ENCODE assay signal across 25 cellular contexts in the genomic region with DNA sequence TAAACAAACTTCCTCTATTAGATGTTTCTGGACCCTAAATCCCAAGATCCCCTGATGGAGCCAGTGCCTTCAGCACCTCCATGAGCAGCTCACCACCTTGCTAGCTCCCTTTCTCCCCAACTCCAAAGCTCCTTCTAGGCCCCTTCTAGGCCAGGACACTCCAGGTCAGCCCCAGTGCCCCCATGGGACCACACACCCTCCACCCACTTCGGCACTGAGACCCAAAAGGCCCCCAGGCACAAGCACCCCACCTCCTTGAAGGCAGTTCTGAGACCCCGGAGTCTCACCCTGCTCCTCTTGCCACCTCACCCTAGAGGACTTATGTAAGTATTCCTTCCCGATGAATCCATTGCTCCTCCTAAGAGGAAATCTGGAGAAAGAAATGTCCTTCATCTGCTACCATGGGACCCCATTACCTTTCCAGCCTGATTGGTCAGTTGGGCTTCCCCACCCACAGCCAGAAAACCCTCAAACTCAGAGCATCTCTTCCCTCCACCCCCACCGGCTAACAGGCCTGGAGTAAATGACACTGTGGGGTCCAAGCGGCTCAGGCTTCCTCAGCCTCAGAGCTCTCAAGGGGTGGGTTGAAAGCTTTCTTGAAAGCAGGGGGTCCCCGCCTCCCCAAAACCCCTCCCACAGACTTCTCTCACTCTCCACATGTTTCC. TPM values are rescaled to one million over a fixed set of nuclear protein-coding genes. Genes with fewer than 3 reads are reported as not detected.
A peak's percentile ranks its signal among the peaks of the same experiment; 100 is the strongest.
DNase-seq lines count a peak whose midpoint lies in the region; ATAC-seq, FAIRE-seq and TF ChIP-seq lines count a peak whose summit lies in the region.
"Had no signal": no experiment of that assay in that cellular context is flagged by ENCODE, and none has a peak within 500 bp of the region (broad histone marks: within the 10 kb centered on the region; RNA-seq: fewer than 3 reads in every experiment).

No MANE protein-coding gene starts in this region.

- no peak overlapping the region for H4K5ac ChIP-seq in H1 (ENCODE audit: insufficient read length, low read depth, low read length)

- H2AK5ac ChIP-seq in H1 (ENCODE audit: low read depth, low read length) (no peak overlapping the region), neuronal stem cell (ENCODE audit: low read depth, low read length) (peak overlapping the region; percentile 67)

- H2AFZ ChIP-seq in H1 (ENCODE audit: low read length) (no peak overlapping the region), neuronal stem cell (ENCODE audit: low read length) (peak overlapping the region; percentile 92)

- TF ChIP-seq EP300 in H1 (IDR thresholded peaks at IDR 0.05; ENCODE audit: borderline replicate concordance in 1 of 2, low read depth in 2 of 2, low read length in 2 of 2) = no peak

- H3K27me3 ChIP-seq in H1 (replicated peaks in 1 of 4; ENCODE audit: control insufficient read depth in 3 of 4, extremely low read depth in 1 of 4, insufficient read depth in 3 of 4, low read length in 3 of 4) (no peaks in the 10 kb centered on the region), neuronal stem cell (ENCODE audit: control insufficient read depth in 3 of 3, insufficient read depth in 3 of 3, low read depth in 1 of 3, low read length in 3 of 3) (peaks cover 0 to 5% (median 2%) of the 10 kb centered on the region in 3 experiments), tibial artery (no peaks in the 10 kb centered on the region)

- no peak overlapping the region for H3K4me3 Mint-ChIP-seq in activated CD4-positive, alpha-beta memory T cell treated with anti-CD3 and anti-CD28 coated beads for 36 hours
- H3K4me3 Mint-ChIP-seq in activated CD4-positive, alpha-beta memory T cell treated with anti-CD3 and anti-CD28 coated beads, Interleukin-2, amount 10 ng/mL, durations not matched to agents 7 days and 5 days = no peak overlapping the region

- TF ChIP-seq POLR2A in H1 (IDR thresholded peaks at IDR 0.05; ENCODE audit: control extremely low read depth in 1 of 2, low read depth in 2 of 2, low read length in 2 of 2) = no peak

- H3K4ac ChIP-seq in H1 (replicated peaks; ENCODE audit: insufficient read length, low read depth, low read length) (no peak overlapping the region), neuronal stem cell (ENCODE audit: low read length) (no peak overlapping the region)

- TF ChIP-seq CTCF in H1 (IDR thresholded peaks at IDR 0.05; ENCODE audit: control extremely low read depth in 1 of 3, insufficient read depth in 1 of 3, low read depth in 1 of 3, low read length in 3 of 3) (no peak), tibial artery (IDR thresholded peaks at IDR 0.05) (no peak)

- H3K56ac ChIP-seq in H1 (replicated peaks; ENCODE audit: insufficient read length, low read depth, low read length) = no peak overlapping the region

- DNase-seq in activated CD4-positive, alpha-beta memory T cell treated with anti-CD3 and anti-CD28 coated beads for 36 hours = peak; percentile 3
- no peak for DNase-seq in activated CD4-positive, alpha-beta memory T cell treated with anti-CD3 and anti-CD28 coated beads, Interleukin-2, amount 10 ng/mL, durations not matched to agents 7 days and 5 days
- no peak for DNase-seq in H1 (ENCODE audit: low read depth in 1 of 2, low spot score in 2 of 2)
- DNase-seq in neuronal stem cell (ENCODE audit: low spot score) = no peak
- DNase-seq in tibial artery = no peak
- no peak for DNase-seq in amygdala (lab: John Stamatoyannopoulos, UW)
- no peak for DNase-seq in stimulated activated CD4-positive, alpha-beta T cell treated with anti-CD3 and anti-CD28 coated beads, Interleukin-1b, Interleukin-23, amount 100 ng/mL, for 48 hours
- DNase-seq: activated CD4-positive, CD25-positive, alpha-beta regulatory T cell treated with anti-CD3 and anti-CD28 coated beads, Interleukin-2, amount 50 U/mL, for 72 hours; activated naive CD4-positive, alpha-beta T cell treated with anti-CD3 and anti-CD28 coated beads, Interleukin-2, amount 50 U/mL, for 16 hours; AML-193; cerebellar nuclear complex; DMS53; erythroblast; lower lobe of right lung; NCI-H1105; NCI-H2029 treated with DMSO at 0.1 percent for 48 hours; NCI-H345; occipital lobe; SIG-M5 had no signal

- no peak overlapping the region for H4K91ac ChIP-seq in H1 (replicated peaks; ENCODE audit: insufficient read length, low read length)
- no peak overlapping the region for H4K91ac ChIP-seq in neuronal stem cell (ENCODE audit: low read depth, low read length, poor library complexity)

- H2BK20ac ChIP-seq in H1 (ENCODE audit: low read length) = no peak overlapping the region

- ATAC-seq in HG03135 (IDR thresholded peaks at IDR 0.05; ENCODE audit: unreplicated experiment) = no peak
- ATAC-seq: lower lobe of right lung had no signal

- H3K4me3 ChIP-seq in H1 (ENCODE audit: extremely low read depth in 1 of 4, insufficient read depth in 2 of 4, low read depth in 3 of 4, low read length in 4 of 4) = no peak overlapping the region
- no peak overlapping the region for H3K4me3 ChIP-seq in neuronal stem cell (ENCODE audit: low read length in 2 of 2)
- H3K4me3 ChIP-seq in tibial artery = no peak overlapping the region
- H3K4me3 ChIP-seq: lower lobe of right lung, suprapubic skin had no signal

- H4K20me1 ChIP-seq in H1 (replicated peaks in 1 of 2; ENCODE audit: control insufficient read depth in 1 of 2, insufficient read depth in 2 of 2, low read length in 2 of 2) = no peaks in the 10 kb centered on the region

- 88% methylated on average over 6 of the region's 6 CpGs; no CpG with 5 or more reads in 1 of the 2 experiments for WGBS in H1 (ENCODE audit: extremely low coverage in 1 of 2, insufficient coverage in 1 of 2, insufficient read length in 1 of 2, insufficient replicate concordance in 2 of 2, low coverage in 1 of 2, low lambda C conversion rate in 2 of 2, missing lambda C conversion rate in 1 of 2), 2 experiments
- WGBS in neuronal stem cell (ENCODE audit: extremely low coverage in 2 of 2, insufficient read length in 2 of 2, insufficient replicate concordance in 1 of 2), 2 donors = no CpG with 5 or more reads among the region's 6 CpGs

- H3K23ac ChIP-seq in H1 (ENCODE audit: insufficient read length) (no peak overlapping the region), neuronal stem cell (ENCODE audit: low read depth, low read length, poor library complexity) (no peak overlapping the region)

- H2BK15ac ChIP-seq in H1 (ENCODE audit: low read length) (no peak overlapping the region), neuronal stem cell (ENCODE audit: low read length) (peak overlapping the region; percentile 83)

- H3K36me3 ChIP-seq in H1 (ENCODE audit: control insufficient read depth in 2 of 4, insufficient read depth in 4 of 4, low read length in 3 of 4) (no peaks in the 10 kb centered on the region), neuronal stem cell (replicated peaks in 1 of 2; ENCODE audit: control insufficient read depth in 2 of 2, insufficient read depth in 2 of 2, low read length in 2 of 2) (no peaks in the 10 kb centered on the region), tibial artery (no peaks in the 10 kb centered on the region)
- H3K36me3 ChIP-seq: lower lobe of right lung, suprapubic skin had no signal

- POLR2A ChIA-PET in activated CD4-positive, alpha-beta memory T cell treated with anti-CD3 and anti-CD28 coated beads for 36 hours (lab: Charles Lee) = no interaction called here
- POLR2A ChIA-PET in activated CD4-positive, alpha-beta memory T cell treated with anti-CD3 and anti-CD28 coated beads, Interleukin-2, amount 10 ng/mL, durations not matched to agents 7 days and 5 days (lab: Charles Lee) = no interaction called here
- POLR2A ChIA-PET in H1 (lab: Charles Lee; ENCODE audit: partially characterized antibody) = interaction anchor here (0.7 to 1.9 kb wide), 4 partner anchors 9 to 17 kb away, joined by 3 to 6 read pairs (median 6); no protein-coding TSS in a partner anchor

- H3K18ac ChIP-seq in H1 (ENCODE audit: extremely low read depth, low read length) (no peak overlapping the region), neuronal stem cell (ENCODE audit: low read length) (no peak overlapping the region)

- H2BK120ac ChIP-seq in H1 (replicated peaks; ENCODE audit: low read depth, low read length) = no peak overlapping the region
- no peak overlapping the region for H2BK120ac ChIP-seq in neuronal stem cell (ENCODE audit: low read depth, low read length)

- TF ChIP-seq RAD21 in H1 (IDR thresholded peaks at IDR 0.05 in 1 of 2, conservative IDR thresholded peaks at IDR 0.05 in 1 of 2; ENCODE audit: low read depth in 2 of 2, low read length in 2 of 2) = no peak

- no peak overlapping the region for H4K8ac ChIP-seq in H1 (ENCODE audit: extremely low read depth, insufficient read depth, low read length)
- H4K8ac ChIP-seq in neuronal stem cell (ENCODE audit: low read depth, low read length) = no peak overlapping the region

- H3K9me3 Mint-ChIP-seq in activated CD4-positive, alpha-beta memory T cell treated with anti-CD3 and anti-CD28 coated beads for 36 hours = no peaks in the 10 kb centered on the region
- H3K9me3 Mint-ChIP-seq in activated CD4-positive, alpha-beta memory T cell treated with anti-CD3 and anti-CD28 coated beads, Interleukin-2, amount 10 ng/mL, durations not matched to agents 7 days and 5 days = no peaks in the 10 kb centered on the region

- no peaks in the 10 kb centered on the region for H3K4me1 Mint-ChIP-seq in activated CD4-positive, alpha-beta memory T cell treated with anti-CD3 and anti-CD28 coated beads for 36 hours (ENCODE audit: low read depth)
- H3K4me1 Mint-ChIP-seq in activated CD4-positive, alpha-beta memory T cell treated with anti-CD3 and anti-CD28 coated beads, Interleukin-2, amount 10 ng/mL, durations not matched to agents 7 days and 5 days = no peaks in the 10 kb centered on the region

- CTCF ChIA-PET in activated CD4-positive, alpha-beta memory T cell treated with anti-CD3 and anti-CD28 coated beads for 36 hours (lab: Charles Lee) = no interaction called here
- CTCF ChIA-PET in activated CD4-positive, alpha-beta memory T cell treated with anti-CD3 and anti-CD28 coated beads, Interleukin-2, amount 10 ng/mL, durations not matched to agents 7 days and 5 days (lab: Charles Lee) = interaction anchor here (1.3 kb wide), 1 partner anchor 12 kb away, joined by 3 read pairs; no protein-coding TSS in a partner anchor
- CTCF ChIA-PET in H1 (lab: Charles Lee; ENCODE audit: partially characterized antibody) = interaction anchor here (0.6 to 3.3 kb wide), 10 partner anchors 8 to 184 kb away, joined by 3 to 17 read pairs (median 3); no protein-coding TSS in a partner anchor

- intact Hi-C loops in activated CD4-positive, alpha-beta memory T cell treated with anti-CD3 and anti-CD28 coated beads for 36 hours (cut with micrococcal nuclease) = no loop called here
- intact Hi-C loops in tibial artery (cut with DNase I; ENCODE audit: low total_unique reads) = no loop called here

- H3K9me3 ChIP-seq in H1 (ENCODE audit: insufficient read depth in 2 of 2, low read depth in 1 of 2, low read length in 1 of 2) (no peaks in the 10 kb centered on the region), neuronal stem cell (replicated peaks in 1 of 2; ENCODE audit: control insufficient read depth in 2 of 2, insufficient read depth in 1 of 2, low read depth in 1 of 2, low read length in 2 of 2) (no peaks in the 10 kb centered on the region), tibial artery (no peaks in the 10 kb centered on the region)
- H3K9me3 ChIP-seq: lower lobe of right lung, suprapubic skin had no signal

- no peak for FAIRE-seq in H1 (lab: Jason Lieb, UNC)
- FAIRE-seq: GM12891, GM19239, keratinocyte had no signal

- H3K79me1 ChIP-seq in H1 (ENCODE audit: low read depth, low read length) = no peaks in the 10 kb centered on the region
- H3K79me1 ChIP-seq in neuronal stem cell (ENCODE audit: low read depth, low read length) = no peaks in the 10 kb centered on the region

- peak overlapping the region; percentile 60; the same call in 1 of the 2 replicates for H2BK12ac ChIP-seq in H1 (ENCODE audit: low read depth, low read length)
- no peak overlapping the region for H2BK12ac ChIP-seq in neuronal stem cell (ENCODE audit: low read length)

- peaks cover 21% of the 10 kb centered on the region for H3K27me3 Mint-ChIP-seq in activated CD4-positive, alpha-beta memory T cell treated with anti-CD3 and anti-CD28 coated beads for 36 hours
- peaks cover 19% of the 10 kb centered on the region for H3K27me3 Mint-ChIP-seq in activated CD4-positive, alpha-beta memory T cell treated with anti-CD3 and anti-CD28 coated beads, Interleukin-2, amount 10 ng/mL, durations not matched to agents 7 days and 5 days

- H3K79me2 ChIP-seq in H1 (ENCODE audit: control insufficient read depth in 1 of 2, insufficient read depth in 2 of 2, low read length in 2 of 2) = no peaks in the 10 kb centered on the region

- H3K9ac ChIP-seq in H1 (replicated peaks in 1 of 4; ENCODE audit: extremely low read depth in 1 of 4, low read depth in 3 of 4, low read length in 3 of 4) (no peak overlapping the region; a peak in 1 of 7 replicates), neuronal stem cell (ENCODE audit: low read depth, low read length, poor library complexity) (no peak overlapping the region)

- no peaks in the 10 kb centered on the region for H3K23me2 ChIP-seq in H1 (ENCODE audit: low read depth, low read length)

- no peak overlapping the region for H3K27ac Mint-ChIP-seq in activated CD4-positive, alpha-beta memory T cell treated with anti-CD3 and anti-CD28 coated beads for 36 hours
- H3K27ac Mint-ChIP-seq in activated CD4-positive, alpha-beta memory T cell treated with anti-CD3 and anti-CD28 coated beads, Interleukin-2, amount 10 ng/mL, durations not matched to agents 7 days and 5 days = no peak overlapping the region

- H2BK5ac ChIP-seq in H1 (ENCODE audit: low read depth, low read length) = peak overlapping the region; percentile 92; the same call in 1 of the 2 replicates
- H2BK5ac ChIP-seq in neuronal stem cell (ENCODE audit: low read length) = no peak overlapping the region

- H3K4me1 ChIP-seq in H1 (replicated peaks in 1 of 4; ENCODE audit: control insufficient read depth in 3 of 4, insufficient read depth in 4 of 4, low read length in 3 of 4) = peaks cover 0 to 16% (median 10%) of the 10 kb centered on the region in 4 experiments; a peak in 6 of 7 replicates
- H3K4me1 ChIP-seq in neuronal stem cell (ENCODE audit: control insufficient read depth in 2 of 2, insufficient read depth in 1 of 2, low read depth in 1 of 2, low read length in 2 of 2) = peaks cover 6 to 11% of the 10 kb centered on the region in 2 donors
- H3K4me1 ChIP-seq in tibial artery = peaks cover 0 to 91% (median 64%) of the 10 kb centered on the region in 4 donors

- H3K14ac ChIP-seq in H1 (ENCODE audit: insufficient read length) (no peak overlapping the region), neuronal stem cell (ENCODE audit: low read length) (no peak overlapping the region)

- no peak overlapping the region for H3K4me2 ChIP-seq in H1 (ENCODE audit: insufficient read depth in 1 of 2, low read depth in 2 of 2, low read length in 2 of 2)
- no peak overlapping the region for H3K4me2 ChIP-seq in neuronal stem cell (ENCODE audit: insufficient read depth, low read length, poor library complexity, severe bottlenecking)

- H3K27ac ChIP-seq in H1 (ENCODE audit: low read depth, low read length) (no peak overlapping the region), neuronal stem cell (replicated peaks; ENCODE audit: low read length) (no peak overlapping the region), tibial artery (peak overlapping the region; percentile 98 to 99)
- H3K27ac ChIP-seq: 22Rv1 had no signal

- no peaks in the 10 kb centered on the region for H3K36me3 Mint-ChIP-seq in activated CD4-positive, alpha-beta memory T cell treated with anti-CD3 and anti-CD28 coated beads for 36 hours
- no peaks in the 10 kb centered on the region for H3K36me3 Mint-ChIP-seq in activated CD4-positive, alpha-beta memory T cell treated with anti-CD3 and anti-CD28 coated beads, Interleukin-2, amount 10 ng/mL, durations not matched to agents 7 days and 5 days (ENCODE audit: low read depth)

RNA-seq across cellular contexts. Expression of a gene that starts 9.8 kb away (rescaled TPM):
- 1 to 10 TPM; 3.0 TPM for total RNA-seq in activated CD4-positive, alpha-beta memory T cell treated with anti-CD3 and anti-CD28 coated beads for 36 hours
- under 1 TPM; 0.50 to 0.55 TPM for total RNA-seq in activated CD4-positive, alpha-beta memory T cell treated with anti-CD3 and anti-CD28 coated beads, Interleukin-2, amount 10 ng/mL, durations not matched to agents 7 days and 5 days
- total RNA-seq in H1 (2021; fragmentation: NEBNext Ultra II Directional; extraction: Animal tissue kit (Norgen Biotek cat#: 25700)) = 33.0 and 36.1 TPM in 2 replicates
- polyA plus RNA-seq in H1 (2011; rRNA removed) = 17.6 and 23.2 TPM in 2 replicates
- 33.4 TPM for polyA plus RNA-seq in H1 (2011; cell fraction: cytosol; rRNA removed)
- polyA plus RNA-seq in H1 (2011; cell fraction: nucleus; rRNA removed) = 36.4 TPM
- 21.9 to 31.6 TPM (median 26.4 TPM) in 4 replicates for polyA plus RNA-seq in H1 (2012, experiment 1 of 2)
- polyA plus RNA-seq in H1 (2012, experiment 2 of 2) = 10.4 TPM
- polyA plus RNA-seq in H1 (2013, experiment 1 of 2) = 18.3 TPM
- polyA plus RNA-seq in H1 (2013, experiment 2 of 2) = 18.4 TPM
- polyA minus RNA-seq in H1 (2011; rRNA and poly(A)+ RNA removed) = 65.7 and 72.1 TPM in 2 replicates
- polyA minus RNA-seq in H1 (2011; cell fraction: cytosol; rRNA and poly(A)+ RNA removed) = 23.5 TPM
- 48.2 TPM for polyA minus RNA-seq in H1 (2011; cell fraction: nucleus; rRNA and poly(A)+ RNA removed)
- polyA plus RNA-seq in neuronal stem cell (2013, experiment 1 of 2) = 24.2 TPM
- polyA plus RNA-seq in neuronal stem cell (2013, experiment 2 of 2) = 22.8 TPM

Comparison
In these comparisons a context has a peak if more than half of its experiments do, and no peak if none do; other contexts are left out.
1. H3K27ac ChIP-seq: peak in tibial artery (2 of 2); none in H1 (single experiment) and neuronal stem cell (single experiment).